27 cellular contexts compared by ENCODE assay signal in the genomic region with DNA sequence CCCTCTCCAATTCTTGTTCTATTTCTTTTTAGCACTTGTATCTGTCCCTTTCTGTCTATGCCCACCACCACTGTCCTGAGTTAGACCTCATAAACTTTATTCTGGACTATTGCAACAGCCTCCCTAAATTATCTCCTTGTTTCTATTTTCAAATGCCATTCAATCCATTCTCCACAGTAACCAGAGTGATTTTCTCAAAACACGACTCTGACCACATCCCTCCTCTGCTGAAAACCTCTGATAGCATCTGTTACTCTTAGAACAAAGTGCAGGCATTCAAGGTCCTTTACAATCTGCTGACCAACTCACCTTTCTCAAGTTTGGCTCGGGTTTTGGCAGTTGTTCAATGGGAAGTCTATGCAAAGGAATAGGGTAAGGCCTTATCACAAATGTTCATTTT. TPM values are rescaled to one million over a fixed set of nuclear protein-coding genes. Genes with fewer than 3 reads are reported as not detected.
DNase-seq lines count a peak whose midpoint lies in the region; ATAC-seq and TF ChIP-seq lines count a peak whose summit lies in the region.
"Had no signal": no experiment of that assay in that cellular context is flagged by ENCODE, and none has a peak within 500 bp of the region (broad histone marks: within the 10 kb centered on the region; RNA-seq: fewer than 3 reads in every experiment).

No MANE protein-coding gene starts in this region.

- H3K9me2 ChIP-seq in GM23248 (ENCODE audit: insufficient read depth): no peaks in the 10 kb centered on the region
- H3K9me2 ChIP-seq: SK-N-SH had no signal

- no peaks in the 10 kb centered on the region for H3K36me3 ChIP-seq in CD4-positive, alpha-beta memory T cell (ENCODE audit: insufficient read depth, low read length)
- H3K36me3 ChIP-seq in GM23248 (ENCODE audit: low read depth): no peaks in the 10 kb centered on the region
- no peaks in the 10 kb centered on the region for H3K36me3 ChIP-seq in ovary
- H3K36me3 ChIP-seq: upper lobe of right lung, WERI-Rb-1 had no signal

- no peak overlapping the region for H3K27ac ChIP-seq in CD4-positive, alpha-beta memory T cell (ENCODE audit: low read depth, low read length)
- no peak overlapping the region for H3K27ac ChIP-seq in GM23248
- H3K27ac ChIP-seq in ovary: no peak overlapping the region
- H3K27ac ChIP-seq: 22Rv1, upper lobe of right lung, WERI-Rb-1 had no signal

- TF ChIP-seq EP300 in ovary (IDR thresholded peaks at IDR 0.05): no peak

- POLR2A ChIA-PET in CD4-positive, alpha-beta memory T cell (lab: Charles Lee; ENCODE audit: partially characterized antibody): interaction anchor here (1.0 to 1.6 kb wide), 2 partner anchors 26 to 105 kb away, joined by 3 to 7 read pairs; a partner anchor contains a TSS
- POLR2A ChIA-PET in T-cell (lab: Charles Lee): interaction anchor here in 1 of 2 donors (0.6 kb wide), 2 partner anchors 27 to 125 kb away, joined by 3 read pairs; a partner anchor contains a TSS

- ATAC-seq in T-cell (replicated peaks in 1 of 4): no peak
- no peak for ATAC-seq in HG03039 (IDR thresholded peaks at IDR 0.05; ENCODE audit: unreplicated experiment)
- ATAC-seq: activated T-cell treated with anti-CD3 and anti-CD28 coated beads, Interleukin-2, amount 50 U/mL, for 4 hours; upper lobe of right lung had no signal

- H3K27me3 Mint-ChIP-seq in T-helper 1 cell treated with Interleukin-12 subunit alpha and Interleukin-12 subunit beta and Interleukin-4 antibody, amounts not matched to agents 30 μg/mL and 1 μg/mL, for 36 hours (ENCODE audit: low read depth): peaks cover 10% of the 10 kb centered on the region
- no peaks in the 10 kb centered on the region for H3K27me3 Mint-ChIP-seq in CD4-positive, alpha-beta memory T cell
- no peaks in the 10 kb centered on the region for H3K27me3 Mint-ChIP-seq in T-cell
- H3K27me3 Mint-ChIP-seq: activated naive CD4-positive, alpha-beta T cell treated with anti-CD3 and anti-CD28 coated beads, Interleukin-2, amount 50 U/mL, for 24 hours had no signal

- in situ Hi-C loops in GM23248 (cut with MboI): no loop called here

- no peaks in the 10 kb centered on the region for H3K27me3 ChIP-seq in CD4-positive, alpha-beta memory T cell (ENCODE audit: insufficient read depth, low read length)
- H3K27me3 ChIP-seq in GM23248 (replicated peaks; ENCODE audit: insufficient read depth) (peaks cover 12% of the 10 kb centered on the region), ovary (no peaks in the 10 kb centered on the region)
- H3K27me3 ChIP-seq: upper lobe of right lung had no signal

- peaks cover 7% of the 10 kb centered on the region for H3K9me3 Mint-ChIP-seq in T-helper 1 cell treated with Interleukin-12 subunit alpha and Interleukin-12 subunit beta and Interleukin-4 antibody, amounts not matched to agents 30 μg/mL and 1 μg/mL, for 36 hours
- H3K9me3 Mint-ChIP-seq in CD4-positive, alpha-beta memory T cell: peaks cover 0 to 2% (median 0%) of the 10 kb centered on the region in 8 donors
- no peaks in the 10 kb centered on the region for H3K9me3 Mint-ChIP-seq in T-cell
- H3K9me3 Mint-ChIP-seq: activated naive CD4-positive, alpha-beta T cell treated with anti-CD3 and anti-CD28 coated beads, Interleukin-2, amount 50 U/mL, for 24 hours; activated T-cell treated with anti-CD3 and anti-CD28 coated beads, Interleukin-2, amount 50 U/mL, for 4 hours had no signal

- peaks cover 3% of the 10 kb centered on the region for H3K4me1 ChIP-seq in CD4-positive, alpha-beta memory T cell (ENCODE audit: insufficient read depth, low read length)
- peaks cover 8% of the 10 kb centered on the region for H3K4me1 ChIP-seq in GM23248 (ENCODE audit: insufficient read depth)
- no peaks in the 10 kb centered on the region for H3K4me1 ChIP-seq in ovary (ENCODE audit: insufficient read depth)
- H3K4me1 ChIP-seq: upper lobe of right lung had no signal

- no peaks in the 10 kb centered on the region for H4K20me1 ChIP-seq in GM23248 (ENCODE audit: insufficient read depth)

- H3K4me3 ChIP-seq in CD4-positive, alpha-beta memory T cell (ENCODE audit: low read length in 2 of 2): no peak overlapping the region
- H3K4me3 ChIP-seq in fibroblast of villous mesenchyme (ENCODE audit: low read depth, low read length) (no peak overlapping the region), GM23248 (no peak overlapping the region), ovary (no peak overlapping the region)
- H3K4me3 ChIP-seq: upper lobe of right lung had no signal

- peaks cover 11% of the 10 kb centered on the region for H3K4me1 Mint-ChIP-seq in T-helper 1 cell treated with Interleukin-12 subunit alpha and Interleukin-12 subunit beta and Interleukin-4 antibody, amounts not matched to agents 30 μg/mL and 1 μg/mL, for 36 hours (ENCODE audit: low read depth)
- H3K4me1 Mint-ChIP-seq in CD4-positive, alpha-beta memory T cell: peaks cover 8 to 15% (median 13%) of the 10 kb centered on the region in 4 donors
- H3K4me1 Mint-ChIP-seq in T-cell: peaks cover 5 to 16% (median 15%) of the 10 kb centered on the region in 3 donors

- H3K4me3 Mint-ChIP-seq in T-helper 1 cell treated with Interleukin-12 subunit alpha and Interleukin-12 subunit beta and Interleukin-4 antibody, amounts not matched to agents 30 μg/mL and 1 μg/mL, for 36 hours: no peak overlapping the region
- H3K4me3 Mint-ChIP-seq in CD4-positive, alpha-beta memory T cell: no peak overlapping the region
- H3K4me3 Mint-ChIP-seq in T-cell: no peak overlapping the region
- H3K4me3 Mint-ChIP-seq: activated naive CD4-positive, alpha-beta T cell treated with anti-CD3 and anti-CD28 coated beads, Interleukin-2, amount 50 U/mL, for 24 hours; activated T-cell treated with anti-CD3 and anti-CD28 coated beads, Interleukin-2, amount 50 U/mL, for 4 hours had no signal

- intact Hi-C loops in CD4-positive, alpha-beta memory T cell (cut with micrococcal nuclease): no loop called here
- intact Hi-C loops in ovary (cut with DNase I): no loop called here

- no peaks in the 10 kb centered on the region for H3K9me3 ChIP-seq in CD4-positive, alpha-beta memory T cell (ENCODE audit: control insufficient read depth in 1 of 2, low read length in 2 of 2)
- H3K9me3 ChIP-seq in GM23248 (ENCODE audit: low read depth) (no peaks in the 10 kb centered on the region), ovary (no peaks in the 10 kb centered on the region)
- H3K9me3 ChIP-seq: SK-N-SH, upper lobe of right lung had no signal

- no peak for TF ChIP-seq POLR2A in ovary (IDR thresholded peaks at IDR 0.05)

- no peak overlapping the region for H3K4me2 ChIP-seq in GM23248 (ENCODE audit: unreplicated experiment)
- H3K4me2 ChIP-seq: SK-N-SH had no signal

- H3K36me3 Mint-ChIP-seq in T-helper 1 cell treated with Interleukin-12 subunit alpha and Interleukin-12 subunit beta and Interleukin-4 antibody, amounts not matched to agents 30 μg/mL and 1 μg/mL, for 36 hours (ENCODE audit: low read depth): peaks cover 2% of the 10 kb centered on the region
- H3K36me3 Mint-ChIP-seq in CD4-positive, alpha-beta memory T cell: no peaks in the 10 kb centered on the region
- no peaks in the 10 kb centered on the region for H3K36me3 Mint-ChIP-seq in T-cell

- CTCF ChIA-PET in CD4-positive, alpha-beta memory T cell (lab: Charles Lee; ENCODE audit: partially characterized antibody): interaction anchor here (1.2 kb wide), 1 partner anchor 19 kb away, joined by 3 read pairs; no protein-coding TSS in a partner anchor
- CTCF ChIA-PET in T-cell (lab: Charles Lee): no interaction called here

- TF ChIP-seq CTCF in fibroblast of villous mesenchyme (IDR thresholded peaks at IDR 0.05; ENCODE audit: insufficient read depth, low read depth, low read length): no peak
- no peak for TF ChIP-seq CTCF in ovary (IDR thresholded peaks at IDR 0.05)

- H3F3A ChIP-seq in GM23248 (ENCODE audit: insufficient read depth): peaks cover 9% of the 10 kb centered on the region

- 27 to 40% methylated on average over 2 of the region's 2 CpGs for WGBS in GM23248 (ENCODE audit: low coverage in 1 of 2, low lambda C conversion rate in 2 of 2, missing lambda C conversion rate in 2 of 2), 2 experiments
- 8 to 24% (median 9%) methylated on average over 2 of the region's 2 CpGs for WGBS in ovary, 3 donors

- no peak overlapping the region for H2AFZ ChIP-seq in GM23248

- peak overlapping the region; percentile 27 for H3K27ac Mint-ChIP-seq in T-helper 1 cell treated with Interleukin-12 subunit alpha and Interleukin-12 subunit beta and Interleukin-4 antibody, amounts not matched to agents 30 μg/mL and 1 μg/mL, for 36 hours
- H3K27ac Mint-ChIP-seq in CD4-positive, alpha-beta memory T cell: peak overlapping the region in 5 of 7 donors; percentile 1 to 46 (median 21)
- H3K27ac Mint-ChIP-seq in T-cell: peak overlapping the region; percentile 18 to 37
- H3K27ac Mint-ChIP-seq: activated naive CD4-positive, alpha-beta T cell treated with anti-CD3 and anti-CD28 coated beads, Interleukin-2, amount 50 U/mL, for 24 hours had no signal

- DNase-seq in T-helper 1 cell (no peak), T-cell (no peak), fibroblast of villous mesenchyme (ENCODE audit: low read depth) (peak; percentile 55), GM23248 (no peak), ovary (no peak)
- DNase-seq in CD4-positive, alpha-beta memory T cell: no peak
- DNase-seq: activated T-cell treated with anti-CD3 and anti-CD28 coated beads, Interleukin-2, amount 50 U/mL, for 4 hours; DMS153; GDM1; head of caudate nucleus; Kasumi-1; NCI-H1048; NCI-H187 treated with DMSO at 0.1 percent for 48 hours; NCI-H69; nucleus accumbens; SK-N-SH; substantia nigra; upper lobe of right lung; WERI-Rb-1 had no signal

- H3K79me2 ChIP-seq in GM23248 (ENCODE audit: insufficient read depth): no peaks in the 10 kb centered on the region

- no peak overlapping the region for H3K9ac ChIP-seq in GM23248
- H3K9ac ChIP-seq: SK-N-SH had no signal

RNA-seq across cellular contexts. Expression of a gene that starts 22.8 kb away (rescaled TPM):
- total RNA-seq in CD4-positive, alpha-beta memory T cell: 10 to 100 TPM; 26.3 to 27.5 TPM
- polyA plus RNA-seq in CD4-positive, alpha-beta memory T cell: 10 to 100 TPM; 34.1 to 34.4 TPM
- total RNA-seq in T-cell (10 to 100 TPM; 13.4 to 28.1 (median 22.9) TPM), fibroblast of villous mesenchyme (52.8 and 64.8 TPM in 2 replicates), ovary (10 to 100 TPM; 10.3 to 22.1 (median 13.1) TPM)
- 38.7 and 44.7 TPM in 2 replicates for total RNA-seq in GM23248 (2014; rRNA removed; shearing (Covaris generic))
- polyA plus RNA-seq in GM23248 (2016; fragmentation: Nextera tagmentation; extraction: Ambion mirVana) (36.1 and 39.7 TPM in 2 replicates), ovary (10 to 100 TPM; 23.1 to 23.7 TPM)
- total RNA-seq: HT1080 had no signal

RNA-seq across cellular contexts. Expression of a gene that starts 26.5 kb away (rescaled TPM):
- total RNA-seq in CD4-positive, alpha-beta memory T cell: 100 to 1,000 TPM; 151 to 159 TPM
- polyA plus RNA-seq in CD4-positive, alpha-beta memory T cell: 10 to 100 TPM; 22.4 to 42.7 TPM
- total RNA-seq in T-cell: 100 to 1,000 TPM; 109 to 143 (median 129) TPM
- 31.9 and 39.7 TPM in 2 replicates for total RNA-seq in fibroblast of villous mesenchyme
- 14.9 and 29.1 TPM in 2 replicates for total RNA-seq in GM23248 (2014; rRNA removed; shearing (Covaris generic))
- polyA plus RNA-seq in GM23248 (2016; fragmentation: Nextera tagmentation; extraction: Ambion mirVana): 13.9 and 18.9 TPM in 2 replicates
- total RNA-seq in ovary: 10 to 100 TPM; 60.7 to 90.5 (median 79.6) TPM
- 10 to 100 TPM; 35.6 to 41.1 TPM for polyA plus RNA-seq in ovary

RNA-seq across cellular contexts. Expression of a gene that starts 53.6 kb away (rescaled TPM):
- total RNA-seq in CD4-positive, alpha-beta memory T cell: 10 to 100 TPM; 64.8 to 75.6 TPM
- polyA plus RNA-seq in CD4-positive, alpha-beta memory T cell: 1 to 10 TPM; 3.2 to 8.4 TPM
- total RNA-seq in T-cell (10 to 100 TPM; 38.4 to 80.7 (median 74.7) TPM), fibroblast of villous mesenchyme (not detected in 2 replicates), ovary (under 1 TPM in 4 of 7 donors, not detected in 3; 0.12 to 0.69 (median 0.34) TPM)
- total RNA-seq in GM23248 (2014; rRNA removed; shearing (Covaris generic)): not detected in 2 replicates
- polyA plus RNA-seq in GM23248 (2016; fragmentation: Nextera tagmentation; extraction: Ambion mirVana) (not detected in 2 replicates), ovary (not detected)
- total RNA-seq: cerebellum, HT1080, renal cortical epithelial cell, RPMI7951 had no signal

Comparison
In these comparisons a context has a peak if more than half of its experiments do, and no peak if none do; other contexts are left out.
1. RNA of a gene that starts 53.6 kb away (total RNA-seq): 64.8 to 75.6 TPM in CD4-positive, alpha-beta memory T cell and 38.4 to 80.7 TPM in T-cell; 0.12 to 0.69 TPM in ovary, not detected in fibroblast of villous mesenchyme and not detected in GM23248; every median in the first group is over 10 times any median in the second.
2. Peak in every context shown above with its lines, with median percentiles within 50 percentile points of each other: H3K27ac Mint-ChIP-seq.